ENCODE assay signal across 2 cellular contexts in genomic region chr9:126818482-126818881, GRCh38.
TF ChIP-seq lines count a peak whose summit lies in the region.

No MANE protein-coding gene starts in this region.

TF ChIP-seq in HEK293T, 16 proteins besides CTCF, POLR2A, EP300 and RAD21:
- peak; percentile 50; the same call in 1 of the 2 replicates for TF ChIP-seq PKNOX1 (IDR thresholded peaks at IDR 0.05)
- no peak for TF ChIP-seq SUZ12 (IDR thresholded peaks at IDR 0.05)
TF ChIP-seq in HEK293T: peak in this region for 1.

TF ChIP-seq in K562, 482 proteins besides CTCF, POLR2A, EP300 and RAD21 (continued from another document):
- no peak for TF ChIP-seq GTF2B (IDR thresholded peaks at IDR 0.05; ENCODE audit: extremely low read depth, insufficient read length)
- TF ChIP-seq ZNF324 (CRISPR knock-in tag; IDR thresholded peaks at IDR 0.05) = peak; percentile 96
- no peak for TF ChIP-seq BRF1 (IDR thresholded peaks at IDR 0.05; ENCODE audit: borderline replicate concordance, extremely low read depth, insufficient read length)
- no peak for TF ChIP-seq MAX (CRISPR knock-in tag; IDR thresholded peaks at IDR 0.05)
- no peak for TF ChIP-seq ZNF764 (CRISPR knock-in tag; IDR thresholded peaks at IDR 0.05; ENCODE audit: low read depth)
- no peak for TF ChIP-seq MCM5 (IDR thresholded peaks at IDR 0.05; ENCODE audit: low read depth)
- TF ChIP-seq, protein P1, sequence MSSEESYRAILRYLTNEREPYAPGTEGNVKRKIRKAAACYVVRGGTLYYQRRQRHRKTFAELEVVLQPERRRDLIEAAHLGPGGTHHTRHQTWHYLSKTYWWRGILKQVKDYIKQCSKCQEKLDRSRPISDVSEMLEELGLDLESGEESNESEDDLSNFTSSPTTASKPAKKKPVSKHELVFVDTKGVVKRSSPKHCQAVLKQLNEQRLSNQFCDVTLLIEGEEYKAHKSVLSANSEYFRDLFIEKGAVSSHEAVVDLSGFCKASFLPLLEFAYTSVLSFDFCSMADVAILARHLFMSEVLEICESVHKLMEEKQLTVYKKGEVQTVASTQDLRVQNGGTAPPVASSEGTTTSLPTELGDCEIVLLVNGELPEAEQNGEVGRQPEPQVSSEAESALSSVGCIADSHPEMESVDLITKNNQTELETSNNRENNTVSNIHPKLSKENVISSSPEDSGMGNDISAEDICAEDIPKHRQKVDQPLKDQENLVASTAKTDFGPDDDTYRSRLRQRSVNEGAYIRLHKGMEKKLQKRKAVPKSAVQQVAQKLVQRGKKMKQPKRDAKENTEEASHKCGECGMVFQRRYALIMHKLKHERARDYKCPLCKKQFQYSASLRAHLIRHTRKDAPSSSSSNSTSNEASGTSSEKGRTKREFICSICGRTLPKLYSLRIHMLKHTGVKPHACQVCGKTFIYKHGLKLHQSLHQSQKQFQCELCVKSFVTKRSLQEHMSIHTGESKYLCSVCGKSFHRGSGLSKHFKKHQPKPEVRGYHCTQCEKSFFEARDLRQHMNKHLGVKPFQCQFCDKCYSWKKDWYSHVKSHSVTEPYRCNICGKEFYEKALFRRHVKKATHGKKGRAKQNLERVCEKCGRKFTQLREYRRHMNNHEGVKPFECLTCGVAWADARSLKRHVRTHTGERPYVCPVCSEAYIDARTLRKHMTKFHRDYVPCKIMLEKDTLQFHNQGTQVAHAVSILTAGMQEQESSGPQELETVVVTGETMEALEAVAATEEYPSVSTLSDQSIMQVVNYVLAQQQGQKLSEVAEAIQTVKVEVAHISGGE (CRISPR knock-in tag; IDR thresholded peaks at IDR 0.05) = no peak
- no peak for TF ChIP-seq ZNF609 (CRISPR knock-in tag; IDR thresholded peaks at IDR 0.05; ENCODE audit: borderline replicate concordance)
- no peak for TF ChIP-seq CREBBP (IDR thresholded peaks at IDR 0.05; ENCODE audit: low read depth, low read length)
- no peak for TF ChIP-seq CBFA2T3 (IDR thresholded peaks at IDR 0.05)
- no peak for TF ChIP-seq PTTG1 (tag; IDR thresholded peaks at IDR 0.05; ENCODE audit: low read depth)
- no peak for TF ChIP-seq RBFOX2 (IDR thresholded peaks at IDR 0.05; ENCODE audit: low read depth, low read length)
- TF ChIP-seq MCM2 (IDR thresholded peaks at IDR 0.05; ENCODE audit: low read depth) = no peak
- TF ChIP-seq CBX3 (IDR thresholded peaks at IDR 0.05; ENCODE audit: borderline replicate concordance in 1 of 2, low read length in 2 of 2) = peak in 1 of 2 experiments; percentile 72; a peak in 1 of 3 replicates
- TF ChIP-seq POLR2H (tag; IDR thresholded peaks at IDR 0.05; ENCODE audit: low read depth) = no peak
- TF ChIP-seq TRIM24 (IDR thresholded peaks at IDR 0.05) = peak; percentile 20; a peak in 1 of 4 replicates
- no peak for TF ChIP-seq ZNF778 (CRISPR knock-in tag; IDR thresholded peaks at IDR 0.05)
- no peak for TF ChIP-seq PTBP1 (IDR thresholded peaks at IDR 0.05; ENCODE audit: low read depth, low read length)
- no peak for TF ChIP-seq ZNF165 (CRISPR knock-in tag; IDR thresholded peaks at IDR 0.05; ENCODE audit: borderline replicate concordance)
- TF ChIP-seq TRIM28 (IDR thresholded peaks at IDR 0.05) = 0 out of 2 replicates have a peak, but pooled peaks have one; percentile 41
- no peak for TF ChIP-seq DMBX1 (CRISPR knock-in tag; IDR thresholded peaks at IDR 0.05; ENCODE audit: borderline replicate concordance)
- peak; percentile 6; the same call in 1 of the 2 replicates for TF ChIP-seq PKNOX1 (IDR thresholded peaks at IDR 0.05)
- TF ChIP-seq ZNF280A (IDR thresholded peaks at IDR 0.05; ENCODE audit: low read depth, partially characterized antibody) = peak; percentile 43
- TF ChIP-seq PBX2 (CRISPR knock-in tag; IDR thresholded peaks at IDR 0.05; ENCODE audit: low read depth) = no peak
- 0 out of 2 replicates have a peak, but pooled peaks have one; percentile 15 for TF ChIP-seq PBX2 (tag; conservative IDR thresholded peaks at IDR 0.05; ENCODE audit: low read depth)
- TF ChIP-seq GTF2F1 (IDR thresholded peaks at IDR 0.05; ENCODE audit: low read depth, low read length) = no peak
- TF ChIP-seq TBL1XR1 (IDR thresholded peaks at IDR 0.05; ENCODE audit: low read length in 2 of 2) = no peak
